Comparison of ENCODE assay signal across 1 cellular context in the genomic region with DNA sequence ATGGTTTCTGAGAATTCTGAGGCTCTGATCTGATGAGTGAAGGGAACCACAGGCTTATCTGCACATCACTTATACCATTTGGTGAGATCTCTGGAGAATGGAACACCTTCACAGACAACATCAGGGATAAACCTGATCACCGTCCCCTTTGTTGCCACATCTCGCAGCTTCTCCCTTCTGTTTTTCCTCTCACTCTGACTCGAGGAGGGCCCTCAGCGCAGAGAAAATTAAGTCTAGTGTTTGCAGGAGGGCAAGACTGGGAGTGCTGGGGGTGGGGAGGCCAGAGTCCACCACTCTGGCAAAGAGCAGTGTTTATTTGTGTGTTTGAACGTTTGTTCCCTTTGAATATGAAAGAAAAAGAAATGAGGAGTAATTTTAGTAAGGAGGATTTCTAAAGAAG.
TF ChIP-seq lines count a peak whose summit lies in the region.

No MANE protein-coding gene starts in this region.

TF ChIP-seq in HepG2, 621 proteins besides CTCF, POLR2A, EP300 and RAD21 (continued from another document and continues in another):
- TF ChIP-seq, protein P1, sequence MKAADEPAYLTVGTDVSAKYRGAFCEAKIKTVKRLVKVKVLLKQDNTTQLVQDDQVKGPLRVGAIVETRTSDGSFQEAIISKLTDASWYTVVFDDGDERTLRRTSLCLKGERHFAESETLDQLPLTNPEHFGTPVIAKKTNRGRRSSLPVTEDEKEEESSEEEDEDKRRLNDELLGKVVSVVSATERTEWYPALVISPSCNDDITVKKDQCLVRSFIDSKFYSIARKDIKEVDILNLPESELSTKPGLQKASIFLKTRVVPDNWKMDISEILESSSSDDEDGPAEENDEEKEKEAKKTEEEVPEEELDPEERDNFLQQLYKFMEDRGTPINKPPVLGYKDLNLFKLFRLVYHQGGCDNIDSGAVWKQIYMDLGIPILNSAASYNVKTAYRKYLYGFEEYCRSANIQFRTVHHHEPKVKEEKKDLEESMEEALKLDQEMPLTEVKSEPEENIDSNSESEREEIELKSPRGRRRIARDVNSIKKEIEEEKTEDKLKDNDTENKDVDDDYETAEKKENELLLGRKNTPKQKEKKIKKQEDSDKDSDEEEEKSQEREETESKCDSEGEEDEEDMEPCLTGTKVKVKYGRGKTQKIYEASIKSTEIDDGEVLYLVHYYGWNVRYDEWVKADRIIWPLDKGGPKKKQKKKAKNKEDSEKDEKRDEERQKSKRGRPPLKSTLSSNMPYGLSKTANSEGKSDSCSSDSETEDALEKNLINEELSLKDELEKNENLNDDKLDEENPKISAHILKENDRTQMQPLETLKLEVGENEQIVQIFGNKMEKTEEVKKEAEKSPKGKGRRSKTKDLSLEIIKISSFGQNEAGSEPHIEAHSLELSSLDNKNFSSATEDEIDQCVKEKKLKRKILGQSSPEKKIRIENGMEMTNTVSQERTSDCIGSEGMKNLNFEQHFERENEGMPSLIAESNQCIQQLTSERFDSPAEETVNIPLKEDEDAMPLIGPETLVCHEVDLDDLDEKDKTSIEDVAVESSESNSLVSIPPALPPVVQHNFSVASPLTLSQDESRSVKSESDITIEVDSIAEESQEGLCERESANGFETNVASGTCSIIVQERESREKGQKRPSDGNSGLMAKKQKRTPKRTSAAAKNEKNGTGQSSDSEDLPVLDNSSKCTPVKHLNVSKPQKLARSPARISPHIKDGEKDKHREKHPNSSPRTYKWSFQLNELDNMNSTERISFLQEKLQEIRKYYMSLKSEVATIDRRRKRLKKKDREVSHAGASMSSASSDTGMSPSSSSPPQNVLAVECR (CRISPR knock-in tag; IDR thresholded peaks at IDR 0.05; ENCODE audit: borderline replicate concordance): peak; percentile 19; the same call in 1 of the 2 replicates
- TF ChIP-seq NCOA1 (CRISPR knock-in tag; IDR thresholded peaks at IDR 0.05): no peak
- peak; percentile 33; the same call in 1 of the 2 replicates for TF ChIP-seq DPF2 (CRISPR knock-in tag; IDR thresholded peaks at IDR 0.05; ENCODE audit: borderline replicate concordance, low read depth)
- peak in 1 of 2 experiments; percentile 50; a peak in 1 of 4 replicates for TF ChIP-seq KLF16 (CRISPR knock-in tag; IDR thresholded peaks at IDR 0.05)
- TF ChIP-seq RARA (CRISPR knock-in tag; IDR thresholded peaks at IDR 0.05): peak; percentile 50
- TF ChIP-seq, protein P2, sequence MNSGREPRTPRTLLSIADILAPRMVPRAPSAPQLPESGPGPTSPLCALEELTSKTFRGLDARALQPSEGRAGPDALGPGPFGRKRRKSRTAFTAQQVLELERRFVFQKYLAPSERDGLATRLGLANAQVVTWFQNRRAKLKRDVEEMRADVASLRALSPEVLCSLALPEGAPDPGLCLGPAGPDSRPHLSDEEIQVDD (CRISPR knock-in tag; IDR thresholded peaks at IDR 0.05; ENCODE audit: borderline replicate concordance): no peak
- TF ChIP-seq FOXA3 (CRISPR knock-in tag; IDR thresholded peaks at IDR 0.05): peak; percentile 61
- TF ChIP-seq ISL2 (CRISPR knock-in tag; IDR thresholded peaks at IDR 0.05): peak; percentile 59; the same call in 1 of the 2 replicates
- TF ChIP-seq PTBP1 (IDR thresholded peaks at IDR 0.05; ENCODE audit: low read depth, low read length, poor library complexity, severe bottlenecking): no peak
- TF ChIP-seq, protein P3, sequence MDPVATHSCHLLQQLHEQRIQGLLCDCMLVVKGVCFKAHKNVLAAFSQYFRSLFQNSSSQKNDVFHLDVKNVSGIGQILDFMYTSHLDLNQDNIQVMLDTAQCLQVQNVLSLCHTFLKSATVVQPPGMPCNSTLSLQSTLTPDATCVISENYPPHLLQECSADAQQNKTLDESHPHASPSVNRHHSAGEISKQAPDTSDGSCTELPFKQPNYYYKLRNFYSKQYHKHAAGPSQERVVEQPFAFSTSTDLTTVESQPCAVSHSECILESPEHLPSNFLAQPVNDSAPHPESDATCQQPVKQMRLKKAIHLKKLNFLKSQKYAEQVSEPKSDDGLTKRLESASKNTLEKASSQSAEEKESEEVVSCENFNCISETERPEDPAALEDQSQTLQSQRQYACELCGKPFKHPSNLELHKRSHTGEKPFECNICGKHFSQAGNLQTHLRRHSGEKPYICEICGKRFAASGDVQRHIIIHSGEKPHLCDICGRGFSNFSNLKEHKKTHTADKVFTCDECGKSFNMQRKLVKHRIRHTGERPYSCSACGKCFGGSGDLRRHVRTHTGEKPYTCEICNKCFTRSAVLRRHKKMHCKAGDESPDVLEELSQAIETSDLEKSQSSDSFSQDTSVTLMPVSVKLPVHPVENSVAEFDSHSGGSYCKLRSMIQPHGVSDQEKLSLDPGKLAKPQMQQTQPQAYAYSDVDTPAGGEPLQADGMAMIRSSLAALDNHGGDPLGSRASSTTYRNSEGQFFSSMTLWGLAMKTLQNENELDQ (CRISPR knock-in tag; IDR thresholded peaks at IDR 0.05; ENCODE audit: borderline replicate concordance): no peak
- no peak for TF ChIP-seq AHR (CRISPR knock-in tag; IDR thresholded peaks at IDR 0.05)
- no peak for TF ChIP-seq ZNF225 (CRISPR knock-in tag; IDR thresholded peaks at IDR 0.05)
- TF ChIP-seq ZNF768 (CRISPR knock-in tag; IDR thresholded peaks at IDR 0.05): no peak
- TF ChIP-seq KDM6A (CRISPR knock-in tag; IDR thresholded peaks at IDR 0.05; ENCODE audit: low read depth): peak; percentile 77
- TF ChIP-seq, protein P4, sequence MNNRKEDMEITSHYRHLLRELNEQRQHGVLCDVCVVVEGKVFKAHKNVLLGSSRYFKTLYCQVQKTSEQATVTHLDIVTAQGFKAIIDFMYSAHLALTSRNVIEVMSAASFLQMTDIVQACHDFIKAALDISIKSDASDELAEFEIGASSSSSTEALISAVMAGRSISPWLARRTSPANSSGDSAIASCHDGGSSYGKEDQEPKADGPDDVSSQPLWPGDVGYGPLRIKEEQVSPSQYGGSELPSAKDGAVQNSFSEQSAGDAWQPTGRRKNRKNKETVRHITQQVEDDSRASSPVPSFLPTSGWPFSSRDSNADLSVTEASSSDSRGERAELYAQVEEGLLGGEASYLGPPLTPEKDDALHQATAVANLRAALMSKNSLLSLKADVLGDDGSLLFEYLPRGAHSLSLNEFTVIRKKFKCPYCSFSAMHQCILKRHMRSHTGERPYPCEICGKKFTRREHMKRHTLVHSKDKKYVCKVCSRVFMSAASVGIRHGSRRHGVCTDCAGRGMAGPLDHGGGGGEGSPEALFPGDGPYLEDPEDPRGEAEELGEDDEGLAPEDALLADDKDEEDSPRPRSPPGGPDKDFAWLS (CRISPR knock-in tag; IDR thresholded peaks at IDR 0.05; ENCODE audit: borderline replicate concordance): no peak
- no peak for TF ChIP-seq ETV5 (CRISPR knock-in tag; IDR thresholded peaks at IDR 0.05; ENCODE audit: borderline replicate concordance)
- no peak for TF ChIP-seq NR2F6 (IDR thresholded peaks at IDR 0.05)
- 0 out of 2 replicates have a peak, but pooled peaks have one; percentile 25 for TF ChIP-seq NR2F6 (CRISPR knock-in tag; IDR thresholded peaks at IDR 0.05)
- TF ChIP-seq NCOR1 (IDR thresholded peaks at IDR 0.05; ENCODE audit: borderline replicate concordance, low read length): peak; percentile 45; the same call in 1 of the 2 replicates
- no peak for TF ChIP-seq MLLT10 (CRISPR knock-in tag; IDR thresholded peaks at IDR 0.05)
- TF ChIP-seq, protein P5, sequence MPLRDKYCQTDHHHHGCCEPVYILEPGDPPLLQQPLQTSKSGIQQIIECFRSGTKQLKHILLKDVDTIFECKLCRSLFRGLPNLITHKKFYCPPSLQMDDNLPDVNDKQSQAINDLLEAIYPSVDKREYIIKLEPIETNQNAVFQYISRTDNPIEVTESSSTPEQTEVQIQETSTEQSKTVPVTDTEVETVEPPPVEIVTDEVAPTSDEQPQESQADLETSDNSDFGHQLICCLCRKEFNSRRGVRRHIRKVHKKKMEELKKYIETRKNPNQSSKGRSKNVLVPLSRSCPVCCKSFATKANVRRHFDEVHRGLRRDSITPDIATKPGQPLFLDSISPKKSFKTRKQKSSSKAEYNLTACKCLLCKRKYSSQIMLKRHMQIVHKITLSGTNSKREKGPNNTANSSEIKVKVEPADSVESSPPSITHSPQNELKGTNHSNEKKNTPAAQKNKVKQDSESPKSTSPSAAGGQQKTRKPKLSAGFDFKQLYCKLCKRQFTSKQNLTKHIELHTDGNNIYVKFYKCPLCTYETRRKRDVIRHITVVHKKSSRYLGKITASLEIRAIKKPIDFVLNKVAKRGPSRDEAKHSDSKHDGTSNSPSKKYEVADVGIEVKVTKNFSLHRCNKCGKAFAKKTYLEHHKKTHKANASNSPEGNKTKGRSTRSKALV (CRISPR knock-in tag; IDR thresholded peaks at IDR 0.05): no peak
- no peak for TF ChIP-seq TBP (CRISPR knock-in tag; IDR thresholded peaks at IDR 0.05)
- TF ChIP-seq ZFP82 (CRISPR knock-in tag; IDR thresholded peaks at IDR 0.05; ENCODE audit: borderline replicate concordance): no peak
- no peak for TF ChIP-seq KAT7 (CRISPR knock-in tag; IDR thresholded peaks at IDR 0.05; ENCODE audit: borderline replicate concordance)
- TF ChIP-seq PRPF4 (IDR thresholded peaks at IDR 0.05; ENCODE audit: low read depth, low read length, poor library complexity, severe bottlenecking): no peak
- TF ChIP-seq TEAD3 (CRISPR knock-in tag; optimal IDR thresholded peaks at IDR 0.05; ENCODE audit: borderline replicate concordance): peak; percentile 24
- TF ChIP-seq RXRB (CRISPR knock-in tag; IDR thresholded peaks at IDR 0.05; ENCODE audit: borderline replicate concordance): peak; percentile 51; the same call in 1 of the 2 replicates
- no peak for TF ChIP-seq ZNF839 (CRISPR knock-in tag; IDR thresholded peaks at IDR 0.05; ENCODE audit: borderline replicate concordance)
- no peak; the same call in 1 of the 2 replicates for TF ChIP-seq PPARG (CRISPR knock-in tag; conservative IDR thresholded peaks at IDR 0.05)
- TF ChIP-seq NFKB2 (CRISPR knock-in tag; IDR thresholded peaks at IDR 0.05; ENCODE audit: borderline replicate concordance): no peak
- no peak for TF ChIP-seq SOX6 (IDR thresholded peaks at IDR 0.05)
- TF ChIP-seq SOX6 (CRISPR knock-in tag; IDR thresholded peaks at IDR 0.05): peak; percentile 71
- peak; percentile 34 for TF ChIP-seq CBX1 (IDR thresholded peaks at IDR 0.05; ENCODE audit: low read depth)
- TF ChIP-seq SYNCRIP (IDR thresholded peaks at IDR 0.05; ENCODE audit: insufficient read depth, low read depth, low read length): no peak
- no peak for TF ChIP-seq U2AF2 (IDR thresholded peaks at IDR 0.05; ENCODE audit: low read depth, low read length)
- TF ChIP-seq, protein P6, sequence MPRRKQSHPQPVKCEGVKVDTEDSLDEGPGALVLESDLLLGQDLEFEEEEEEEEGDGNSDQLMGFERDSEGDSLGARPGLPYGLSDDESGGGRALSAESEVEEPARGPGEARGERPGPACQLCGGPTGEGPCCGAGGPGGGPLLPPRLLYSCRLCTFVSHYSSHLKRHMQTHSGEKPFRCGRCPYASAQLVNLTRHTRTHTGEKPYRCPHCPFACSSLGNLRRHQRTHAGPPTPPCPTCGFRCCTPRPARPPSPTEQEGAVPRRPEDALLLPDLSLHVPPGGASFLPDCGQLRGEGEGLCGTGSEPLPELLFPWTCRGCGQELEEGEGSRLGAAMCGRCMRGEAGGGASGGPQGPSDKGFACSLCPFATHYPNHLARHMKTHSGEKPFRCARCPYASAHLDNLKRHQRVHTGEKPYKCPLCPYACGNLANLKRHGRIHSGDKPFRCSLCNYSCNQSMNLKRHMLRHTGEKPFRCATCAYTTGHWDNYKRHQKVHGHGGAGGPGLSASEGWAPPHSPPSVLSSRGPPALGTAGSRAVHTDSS (CRISPR knock-in tag; conservative IDR thresholded peaks at IDR 0.05): no peak
- TF ChIP-seq, protein P7, sequence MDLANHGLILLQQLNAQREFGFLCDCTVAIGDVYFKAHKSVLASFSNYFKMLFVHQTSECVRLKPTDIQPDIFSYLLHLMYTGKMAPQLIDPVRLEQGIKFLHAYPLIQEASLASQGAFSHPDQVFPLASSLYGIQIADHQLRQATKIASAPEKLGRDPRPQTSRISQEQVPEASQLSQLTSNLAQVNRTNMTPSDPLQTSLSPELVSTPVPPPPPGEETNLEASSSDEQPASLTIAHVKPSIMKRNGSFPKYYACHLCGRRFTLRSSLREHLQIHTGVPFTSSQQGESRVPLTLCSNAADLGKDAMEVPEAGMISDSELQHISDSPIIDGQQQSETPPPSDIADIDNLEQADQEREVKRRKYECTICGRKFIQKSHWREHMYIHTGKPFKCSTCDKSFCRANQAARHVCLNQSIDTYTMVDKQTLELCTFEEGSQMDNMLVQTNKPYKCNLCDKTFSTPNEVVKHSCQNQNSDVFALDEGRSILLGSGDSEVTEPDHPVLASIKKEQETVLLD (CRISPR knock-in tag; IDR thresholded peaks at IDR 0.05; ENCODE audit: low read depth): no peak
- TF ChIP-seq, protein P8, sequence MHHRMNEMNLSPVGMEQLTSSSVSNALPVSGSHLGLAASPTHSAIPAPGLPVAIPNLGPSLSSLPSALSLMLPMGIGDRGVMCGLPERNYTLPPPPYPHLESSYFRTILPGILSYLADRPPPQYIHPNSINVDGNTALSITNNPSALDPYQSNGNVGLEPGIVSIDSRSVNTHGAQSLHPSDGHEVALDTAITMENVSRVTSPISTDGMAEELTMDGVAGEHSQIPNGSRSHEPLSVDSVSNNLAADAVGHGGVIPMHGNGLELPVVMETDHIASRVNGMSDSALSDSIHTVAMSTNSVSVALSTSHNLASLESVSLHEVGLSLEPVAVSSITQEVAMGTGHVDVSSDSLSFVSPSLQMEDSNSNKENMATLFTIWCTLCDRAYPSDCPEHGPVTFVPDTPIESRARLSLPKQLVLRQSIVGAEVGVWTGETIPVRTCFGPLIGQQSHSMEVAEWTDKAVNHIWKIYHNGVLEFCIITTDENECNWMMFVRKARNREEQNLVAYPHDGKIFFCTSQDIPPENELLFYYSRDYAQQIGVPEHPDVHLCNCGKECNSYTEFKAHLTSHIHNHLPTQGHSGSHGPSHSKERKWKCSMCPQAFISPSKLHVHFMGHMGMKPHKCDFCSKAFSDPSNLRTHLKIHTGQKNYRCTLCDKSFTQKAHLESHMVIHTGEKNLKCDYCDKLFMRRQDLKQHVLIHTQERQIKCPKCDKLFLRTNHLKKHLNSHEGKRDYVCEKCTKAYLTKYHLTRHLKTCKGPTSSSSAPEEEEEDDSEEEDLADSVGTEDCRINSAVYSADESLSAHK (CRISPR knock-in tag; IDR thresholded peaks at IDR 0.05; ENCODE audit: borderline replicate concordance): no peak
- peak; percentile 62; the same call in 1 of the 2 replicates for TF ChIP-seq ZNF644 (CRISPR knock-in tag; IDR thresholded peaks at IDR 0.05; ENCODE audit: low read depth)
- no peak for TF ChIP-seq ATAD3A (CRISPR knock-in tag; IDR thresholded peaks at IDR 0.05)
